ENCODE assay signal across 16 cellular contexts in the genomic region with DNA sequence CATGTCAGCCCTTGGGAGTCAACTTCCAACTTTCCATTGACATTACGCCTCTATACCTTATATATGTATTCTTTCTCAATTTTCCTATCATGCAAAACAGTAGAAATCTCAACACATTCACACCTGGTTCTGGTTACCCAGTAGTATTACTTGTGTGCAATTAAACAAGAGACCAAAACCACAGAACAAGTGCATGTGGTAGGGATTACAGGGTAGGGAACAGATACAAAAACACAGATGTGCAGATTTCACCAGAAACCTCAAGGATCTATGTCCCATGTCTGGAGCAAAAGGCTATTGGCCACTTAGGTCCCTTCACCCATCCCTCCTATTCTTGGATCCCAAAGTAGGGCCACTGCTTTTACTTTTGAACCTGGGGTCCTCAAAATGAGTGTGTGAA.
DNase-seq lines count a peak whose midpoint lies in the region; ATAC-seq and TF ChIP-seq lines count a peak whose summit lies in the region.
"Had no signal": no experiment of that assay in that cellular context is flagged by ENCODE, and none has a peak within 500 bp of the region (broad histone marks: within the 10 kb centered on the region; RNA-seq: fewer than 3 reads in every experiment).

No MANE protein-coding gene starts in this region.

- H3K9me3 Mint-ChIP-seq in stimulated activated naive B cell treated with anti-CD40 and anti-IgM and Interleukin-4, amounts not matched to agents 10 μg/mL and 1 μg/mL and 100 μg/mL, for 72 hours: peaks cover 0 to 6% of the 10 kb centered on the region in 2 donors

- peak overlapping the region; percentile 63 for H3K4me2 ChIP-seq in KMS-11

- intact Hi-C loops in psoas muscle (cut with DNase I) (no loop called here), mucosa of descending colon (cut with DNase I, micrococcal nuclease) (no loop called here), spleen (cut with DNase I; ENCODE audit: low total_unique reads) (no loop called here)

- H3K27ac Mint-ChIP-seq in stimulated activated naive B cell treated with anti-CD40 and anti-IgM and Interleukin-4, amounts not matched to agents 10 μg/mL and 1 μg/mL and 100 μg/mL, for 72 hours: peak overlapping the region; percentile 43
- H3K27ac Mint-ChIP-seq: CD8-positive, alpha-beta memory T cell had no signal

- H3K9me3 ChIP-seq in psoas muscle: peaks cover 8% of the 10 kb centered on the region
- H3K9me3 ChIP-seq in mucosa of descending colon: no peaks in the 10 kb centered on the region
- H3K9me3 ChIP-seq in spleen: peaks cover 0 to 7% (median 0%) of the 10 kb centered on the region in 8 donors
- H3K9me3 ChIP-seq: BE2C, Caco-2 had no signal

- no peaks in the 10 kb centered on the region for H3K27me3 Mint-ChIP-seq in stimulated activated naive B cell treated with anti-CD40 and anti-IgM and Interleukin-4, amounts not matched to agents 10 μg/mL and 1 μg/mL and 100 μg/mL, for 72 hours
- H3K27me3 Mint-ChIP-seq: CD4-positive, CD25-positive, alpha-beta regulatory T cell had no signal

- no peak overlapping the region for H3K4me3 Mint-ChIP-seq in stimulated activated naive B cell treated with anti-CD40 and anti-IgM and Interleukin-4, amounts not matched to agents 10 μg/mL and 1 μg/mL and 100 μg/mL, for 72 hours
- H3K4me3 Mint-ChIP-seq: CD4-positive, CD25-positive, alpha-beta regulatory T cell; CD8-positive, alpha-beta memory T cell had no signal

- H3K27me3 ChIP-seq in KMS-11 (ENCODE audit: insufficient read depth, low read depth) (no peaks in the 10 kb centered on the region), psoas muscle (ENCODE audit: insufficient read depth in 3 of 3, low read length in 2 of 3) (peaks cover 0 to 16% (median 0%) of the 10 kb centered on the region in 3 donors), spleen (replicated peaks in 1 of 7) (no peaks in the 10 kb centered on the region)
- H3K27me3 ChIP-seq: BE2C had no signal

- H3K4me3 ChIP-seq in KMS-11 (IDR thresholded peaks at IDR 0.05; ENCODE audit: insufficient read depth, low read depth, low read length): no peak overlapping the region
- H3K4me3 ChIP-seq in psoas muscle: no peak overlapping the region
- H3K4me3 ChIP-seq in mucosa of descending colon: no peak overlapping the region
- no peak overlapping the region for H3K4me3 ChIP-seq in spleen

- H3K4me1 ChIP-seq in KMS-11 (ENCODE audit: low read depth, poor library complexity, severe bottlenecking) (peaks cover 24% of the 10 kb centered on the region), psoas muscle (no peaks in the 10 kb centered on the region), mucosa of descending colon (ENCODE audit: low read depth) (no peaks in the 10 kb centered on the region), spleen (no peaks in the 10 kb centered on the region)
- H3K4me1 ChIP-seq: BE2C, Caco-2 had no signal

- peak in 3 of 4 donors; percentile 14 to 31 (median 20) for ATAC-seq in psoas muscle
- no peak for ATAC-seq in stimulated activated naive B cell treated with anti-CD40 and anti-IgM and Interleukin-4, amounts not matched to agents 10 μg/mL and 1 μg/mL and 100 μg/mL, for 72 hours (replicated peaks)
- ATAC-seq in mucosa of descending colon: no peak

- WGBS in psoas muscle, 3 donors: 89 to 100% (median 92%) methylated on average over 1 of the region's 1 CpG
- WGBS in spleen, 5 donors: 88 to 100% (median 93%) methylated on average over 1 of the region's 1 CpG

- peak; percentile 1 for DNase-seq in fibroblast of peridontal ligament (ENCODE audit: extremely low read depth)
- DNase-seq in psoas muscle: no peak
- DNase-seq in stimulated activated naive B cell treated with anti-CD40 and anti-IgM and Interleukin-4, amounts not matched to agents 10 μg/mL and 1 μg/mL and 100 μg/mL, for 72 hours: no peak
- DNase-seq in mucosa of descending colon: no peak
- no peak for DNase-seq in spleen
- no peak for DNase-seq in caudate nucleus (lab: John Stamatoyannopoulos, UW)
- DNase-seq: BE2C; C1 segment of cervical spinal cord; Caco-2; CD4-positive, CD25-positive, alpha-beta regulatory T cell; CD8-positive, alpha-beta memory T cell; GDM1; GOT3; H7; KG1 had no signal

- no peaks in the 10 kb centered on the region for H4K20me1 ChIP-seq in KMS-11 (ENCODE audit: insufficient read depth)

- TF ChIP-seq POLR2A in spleen (IDR thresholded peaks at IDR 0.05): no peak

- TF ChIP-seq CTCF in KMS-11 (conservative IDR thresholded peaks at IDR 0.05; ENCODE audit: low read depth, low read length) (no peak), psoas muscle (IDR thresholded peaks at IDR 0.05) (no peak), mucosa of descending colon (IDR thresholded peaks at IDR 0.05) (no peak), spleen (IDR thresholded peaks at IDR 0.05 in 8 of 11, conservative IDR thresholded peaks at IDR 0.05 in 3 of 11) (no peak)

- H2AFZ ChIP-seq in KMS-11 (ENCODE audit: low read depth): no peak overlapping the region

- H3K9ac ChIP-seq in KMS-11: no peak overlapping the region

- no peaks in the 10 kb centered on the region for H3K4me1 Mint-ChIP-seq in stimulated activated naive B cell treated with anti-CD40 and anti-IgM and Interleukin-4, amounts not matched to agents 10 μg/mL and 1 μg/mL and 100 μg/mL, for 72 hours
- H3K4me1 Mint-ChIP-seq: CD4-positive, CD25-positive, alpha-beta regulatory T cell; CD8-positive, alpha-beta memory T cell had no signal

- H3K27ac ChIP-seq in KMS-11 (no peak overlapping the region; the same call in 1 of the 2 replicates), psoas muscle (peak overlapping the region; percentile 69), spleen (no peak overlapping the region), caudate nucleus (ENCODE audit: low read depth, low read length) (no peak overlapping the region)

- H3K36me3 ChIP-seq in KMS-11 (ENCODE audit: insufficient read depth) (no peaks in the 10 kb centered on the region), psoas muscle (ENCODE audit: insufficient read depth in 1 of 2, low read depth in 1 of 2) (no peaks in the 10 kb centered on the region), mucosa of descending colon (ENCODE audit: low read depth) (no peaks in the 10 kb centered on the region), spleen (no peaks in the 10 kb centered on the region)
- H3K36me3 ChIP-seq: BE2C had no signal

- no peaks in the 10 kb centered on the region for H3K79me2 ChIP-seq in KMS-11 (ENCODE audit: insufficient read depth, low read depth)

- peaks cover 5 to 10% of the 10 kb centered on the region in 2 donors for H3K36me3 Mint-ChIP-seq in stimulated activated naive B cell treated with anti-CD40 and anti-IgM and Interleukin-4, amounts not matched to agents 10 μg/mL and 1 μg/mL and 100 μg/mL, for 72 hours
- H3K36me3 Mint-ChIP-seq: CD4-positive, CD25-positive, alpha-beta regulatory T cell; CD8-positive, alpha-beta memory T cell had no signal

Comparison
In these comparisons a context has a peak if more than half of its experiments do, and no peak if none do; other contexts are left out.
1. ATAC-seq: peak in psoas muscle (3 of 4); none in stimulated activated naive B cell treated with anti-CD40 and anti-IgM and Interleukin-4, amounts not matched to agents 10 μg/mL and 1 μg/mL and 100 μg/mL, for 72 hours (0 of 2) and mucosa of descending colon (single experiment).